Comparison of ENCODE assay signal across 1 cellular context in genomic region chr7:144835166-144835611, GRCh38.
TF ChIP-seq lines count a peak whose summit lies in the region.

No MANE protein-coding gene starts in this region.

TF ChIP-seq in K562, 482 proteins besides CTCF, POLR2A, EP300 and RAD21 (continued from another document and continues in another):
- TF ChIP-seq ZNF408 (CRISPR knock-in tag; IDR thresholded peaks at IDR 0.05; ENCODE audit: low read depth) (no peak), HDGF (IDR thresholded peaks at IDR 0.05) (no peak), RHOXF2B (CRISPR knock-in tag; conservative IDR thresholded peaks at IDR 0.05) (no peak), ZNF280B (CRISPR knock-in tag; IDR thresholded peaks at IDR 0.05) (no peak), RBFOX2 (IDR thresholded peaks at IDR 0.05; ENCODE audit: low read depth, low read length) (no peak), ZC3H11A (IDR thresholded peaks at IDR 0.05; ENCODE audit: low read depth, low read length) (no peak), ELF4 (CRISPR knock-in tag; IDR thresholded peaks at IDR 0.05) (no peak), ATF1 (CRISPR knock-in tag; IDR thresholded peaks at IDR 0.05) (no peak), ATF1 (tag; IDR thresholded peaks at IDR 0.05) (no peak), ZNF224 (CRISPR knock-in tag; IDR thresholded peaks at IDR 0.05) (no peak), E2F3 (CRISPR knock-in tag; IDR thresholded peaks at IDR 0.05) (no peak), E4F1 (CRISPR knock-in tag; IDR thresholded peaks at IDR 0.05; ENCODE audit: borderline replicate concordance) (no peak), SAFB (IDR thresholded peaks at IDR 0.05; ENCODE audit: borderline replicate concordance, low read depth, low read length) (no peak), CBX2 (IDR thresholded peaks at IDR 0.05; ENCODE audit: insufficient read depth, low read length, poor library complexity, severe bottlenecking) (no peak), CUX1 (CRISPR knock-in tag; IDR thresholded peaks at IDR 0.05) (no peak), NEUROD1 (IDR thresholded peaks at IDR 0.05; ENCODE audit: borderline replicate concordance, low read depth, low read length, partially characterized antibody) (no peak), CHCHD3 (CRISPR knock-in tag; IDR thresholded peaks at IDR 0.05) (no peak), MBD1 (CRISPR knock-in tag; IDR thresholded peaks at IDR 0.05) (no peak), ZNF830 (CRISPR knock-in tag; IDR thresholded peaks at IDR 0.05) (no peak), MEIS2 (IDR thresholded peaks at IDR 0.05; ENCODE audit: partially characterized antibody) (peak; percentile 12), SMARCA4 (IDR thresholded peaks at IDR 0.05) (peak; percentile 56), ATF6 (CRISPR knock-in tag; IDR thresholded peaks at IDR 0.05) (no peak), BCOR (IDR thresholded peaks at IDR 0.05) (peak; percentile 45; the same call in 1 of the 2 replicates), IRF1 (CRISPR knock-in tag; IDR thresholded peaks at IDR 0.05; ENCODE audit: borderline replicate concordance) (no peak), CREB3 (tag; conservative IDR thresholded peaks at IDR 0.05; ENCODE audit: low read depth) (no peak), PBX2 (CRISPR knock-in tag; IDR thresholded peaks at IDR 0.05; ENCODE audit: low read depth) (no peak), PBX2 (tag; conservative IDR thresholded peaks at IDR 0.05; ENCODE audit: low read depth) (no peak), NONO (IDR thresholded peaks at IDR 0.05; ENCODE audit: low read depth in 2 of 2, low read length in 1 of 2) (no peak), MTF1 (CRISPR knock-in tag; IDR thresholded peaks at IDR 0.05; ENCODE audit: borderline replicate concordance) (no peak), ZNF165 (CRISPR knock-in tag; IDR thresholded peaks at IDR 0.05; ENCODE audit: borderline replicate concordance) (peak; percentile 25; the same call in 1 of the 2 replicates), YY1 (IDR thresholded peaks at IDR 0.05; ENCODE audit: borderline replicate concordance in 1 of 3, control insufficient read depth in 1 of 3, extremely low read depth in 1 of 3, insufficient read depth in 3 of 3, insufficient read length in 1 of 3, insufficient replicate concordance in 2 of 3, low read depth in 1 of 3, low read length in 2 of 3) (no peak), ETV5 (CRISPR knock-in tag; IDR thresholded peaks at IDR 0.05; ENCODE audit: low read depth) (no peak), KDM1A (IDR thresholded peaks at IDR 0.05) (no peak), PCBP2 (IDR thresholded peaks at IDR 0.05; ENCODE audit: low read depth, low read length, poor library complexity, severe bottlenecking) (no peak), MECOM (CRISPR knock-in tag; IDR thresholded peaks at IDR 0.05) (peak; percentile 84; the same call in 1 of the 2 replicates), TCF15 (CRISPR knock-in tag; IDR thresholded peaks at IDR 0.05) (no peak), POLR3A (IDR thresholded peaks at IDR 0.05; ENCODE audit: borderline replicate concordance, extremely low read depth, insufficient read depth, insufficient read length) (no peak)
